Comparison of ENCODE assay signal across 20 cellular contexts in the genomic region with DNA sequence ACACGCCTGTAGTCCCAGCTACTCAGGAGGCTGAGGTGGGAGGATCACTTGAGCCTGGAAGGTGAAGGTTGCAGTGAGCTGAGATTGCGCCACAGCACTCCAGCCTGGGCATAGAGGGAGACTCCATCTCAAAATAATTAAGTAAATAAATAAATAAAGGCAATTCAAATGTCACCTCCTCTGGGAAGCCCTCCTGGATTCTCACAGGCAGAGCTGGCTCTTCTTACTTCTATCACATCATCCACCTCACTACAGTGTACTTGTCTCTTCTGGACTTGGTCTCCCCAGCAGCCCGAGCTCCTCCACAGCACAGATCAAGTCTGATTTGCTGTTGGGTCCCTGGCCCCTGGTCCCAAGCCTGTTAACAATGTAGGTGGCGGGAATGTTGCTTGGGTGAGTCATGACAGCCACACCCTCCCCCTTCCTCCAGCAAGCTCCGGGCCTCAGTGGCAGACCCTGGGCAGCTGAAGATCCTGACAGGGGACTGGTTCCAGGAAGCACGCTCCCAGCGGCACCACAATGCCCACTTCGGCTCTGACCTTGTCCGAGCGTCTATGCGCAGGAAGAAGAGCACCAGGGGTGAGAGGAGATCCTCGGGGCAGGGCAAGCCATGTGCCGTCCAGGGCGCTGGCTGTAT. TPM values are rescaled to one million over a fixed set of nuclear protein-coding genes. Genes with fewer than 3 reads are reported as not detected.
DNase-seq lines count a peak whose midpoint lies in the region; ATAC-seq and TF ChIP-seq lines count a peak whose summit lies in the region.
"Had no signal": no experiment of that assay in that cellular context is flagged by ENCODE, and none has a peak within 500 bp of the region (broad histone marks: within the 10 kb centered on the region; RNA-seq: fewer than 3 reads in every experiment).

No MANE protein-coding gene starts in this region.

- H3K9me3 ChIP-seq in osteoblast (ENCODE audit: low read depth, low read length) (no peaks in the 10 kb centered on the region), Peyer's patch (no peaks in the 10 kb centered on the region)
- H3K9me3 ChIP-seq: HAP-1, left lung, tibial artery had no signal

- peaks cover 42% of the 10 kb centered on the region for H3K36me3 Mint-ChIP-seq in activated naive CD4-positive, alpha-beta T cell treated with anti-CD3 and anti-CD28 coated beads, Interleukin-2, amount 10 ng/mL, durations not matched to agents 7 days and 5 days
- H3K36me3 Mint-ChIP-seq in activated naive CD4-positive, alpha-beta T cell treated with anti-CD3 and anti-CD28 coated beads for 36 hours (ENCODE audit: low read depth) = no peaks in the 10 kb centered on the region

- H3K27me3 Mint-ChIP-seq in activated naive CD4-positive, alpha-beta T cell treated with anti-CD3 and anti-CD28 coated beads, Interleukin-2, amount 10 ng/mL, durations not matched to agents 7 days and 5 days = no peaks in the 10 kb centered on the region
- no peaks in the 10 kb centered on the region for H3K27me3 Mint-ChIP-seq in activated naive CD4-positive, alpha-beta T cell treated with anti-CD3 and anti-CD28 coated beads for 36 hours (ENCODE audit: low read depth)

- H3K27ac Mint-ChIP-seq in activated naive CD4-positive, alpha-beta T cell treated with anti-CD3 and anti-CD28 coated beads, Interleukin-2, amount 10 ng/mL, durations not matched to agents 7 days and 5 days = peak overlapping the region; percentile 24
- no peak overlapping the region for H3K27ac Mint-ChIP-seq in activated naive CD4-positive, alpha-beta T cell treated with anti-CD3 and anti-CD28 coated beads for 36 hours
- H3K27ac Mint-ChIP-seq: activated CD8-positive, alpha-beta T cell treated with anti-CD3 and anti-CD28 coated beads, Interleukin-2, amount 10 ng/mL, durations not matched to agents 7 days and 5 days had no signal

- H4K20me1 ChIP-seq in osteoblast (ENCODE audit: insufficient read depth, low read length) = no peaks in the 10 kb centered on the region

- H3K4me1 ChIP-seq in osteoblast (ENCODE audit: insufficient read depth, low read length) (peaks cover 3% of the 10 kb centered on the region), Peyer's patch (peaks cover 0 to 37% (median 6%) of the 10 kb centered on the region in 4 donors)
- H3K4me1 ChIP-seq: HAP-1, parathyroid adenoma had no signal

- no peak overlapping the region for H3K4me3 ChIP-seq in osteoblast (ENCODE audit: insufficient read depth, low read length)
- H3K4me3 ChIP-seq in Peyer's patch = no peak overlapping the region
- H3K4me3 ChIP-seq: HAP-1, left lung, tibial artery had no signal

- TF ChIP-seq CTCF in osteoblast (IDR thresholded peaks at IDR 0.05; ENCODE audit: extremely low read depth, low read depth, low read length) (no peak), Peyer's patch (IDR thresholded peaks at IDR 0.05) (no peak)

- TF ChIP-seq EP300 in Ishikawa (IDR thresholded peaks at IDR 0.05; ENCODE audit: borderline replicate concordance) = no peak

- intact Hi-C loops in activated naive CD4-positive, alpha-beta T cell treated with anti-CD3 and anti-CD28 coated beads for 36 hours (cut with micrococcal nuclease) = no loop called here
- intact Hi-C loops in sciatic nerve (cut with DNase I) = no loop called here

- no peak overlapping the region for H2AFZ ChIP-seq in osteoblast (ENCODE audit: low read length)
- H2AFZ ChIP-seq: parathyroid adenoma had no signal

- H3K4me2 ChIP-seq in osteoblast (ENCODE audit: insufficient read depth, low read length) = no peak overlapping the region

- peaks cover 42% of the 10 kb centered on the region for H3K4me1 Mint-ChIP-seq in activated naive CD4-positive, alpha-beta T cell treated with anti-CD3 and anti-CD28 coated beads, Interleukin-2, amount 10 ng/mL, durations not matched to agents 7 days and 5 days
- H3K4me1 Mint-ChIP-seq in activated naive CD4-positive, alpha-beta T cell treated with anti-CD3 and anti-CD28 coated beads for 36 hours (ENCODE audit: low read depth) = peaks cover 26% of the 10 kb centered on the region

- no peaks in the 10 kb centered on the region for H3K27me3 ChIP-seq in osteoblast (ENCODE audit: insufficient read depth, low read length)
- H3K27me3 ChIP-seq in Peyer's patch = no peaks in the 10 kb centered on the region

- no peaks in the 10 kb centered on the region for H3K36me3 ChIP-seq in osteoblast (ENCODE audit: insufficient read depth, low read length)
- no peaks in the 10 kb centered on the region for H3K36me3 ChIP-seq in Peyer's patch
- H3K36me3 ChIP-seq: HAP-1, tibial artery had no signal

- no peak overlapping the region for H3K4me3 Mint-ChIP-seq in activated naive CD4-positive, alpha-beta T cell treated with anti-CD3 and anti-CD28 coated beads, Interleukin-2, amount 10 ng/mL, durations not matched to agents 7 days and 5 days
- H3K4me3 Mint-ChIP-seq in activated naive CD4-positive, alpha-beta T cell treated with anti-CD3 and anti-CD28 coated beads for 36 hours = no peak overlapping the region
- H3K4me3 Mint-ChIP-seq: activated CD8-positive, alpha-beta T cell treated with anti-CD3 and anti-CD28 coated beads, Interleukin-2, amount 10 ng/mL, durations not matched to agents 7 days and 5 days had no signal

- ATAC-seq in sciatic nerve = no peak
- ATAC-seq: activated CD8-positive, alpha-beta T cell treated with anti-CD3 and anti-CD28 coated beads, Interleukin-2, amount 10 ng/mL, durations not matched to agents 7 days and 5 days; left lung had no signal

- TF ChIP-seq POLR2A in Peyer's patch (IDR thresholded peaks at IDR 0.05) = no peak

- no peaks in the 10 kb centered on the region for H3K9me3 Mint-ChIP-seq in activated naive CD4-positive, alpha-beta T cell treated with anti-CD3 and anti-CD28 coated beads, Interleukin-2, amount 10 ng/mL, durations not matched to agents 7 days and 5 days
- no peaks in the 10 kb centered on the region for H3K9me3 Mint-ChIP-seq in activated naive CD4-positive, alpha-beta T cell treated with anti-CD3 and anti-CD28 coated beads for 36 hours

- DNase-seq in activated naive CD4-positive, alpha-beta T cell treated with anti-CD3 and anti-CD28 coated beads, Interleukin-2, amount 10 ng/mL, durations not matched to agents 7 days and 5 days = no peak
- DNase-seq in activated naive CD4-positive, alpha-beta T cell treated with anti-CD3 and anti-CD28 coated beads for 36 hours = no peak
- DNase-seq in dermis blood vessel endothelial cell (peak; percentile 25), osteoblast (ENCODE audit: insufficient read length, low spot score, missing footprints) (peak; percentile 73), Peyer's patch (no peak), sciatic nerve (ENCODE audit: low spot score) (no peak), CD1c-positive myeloid dendritic cell (ENCODE audit: extremely low spot score) (no peak)
- DNase-seq: activated CD8-positive, alpha-beta T cell treated with anti-CD3 and anti-CD28 coated beads, Interleukin-2, amount 10 ng/mL, durations not matched to agents 7 days and 5 days; amygdala; DMS53; Kasumi-1; left lung; NCI-H1436 treated with DMSO at 0.1 percent for 48 hours; tibial artery had no signal

- no peak overlapping the region for H3K27ac ChIP-seq in osteoblast (ENCODE audit: low read depth, low read length)
- H3K27ac ChIP-seq in Peyer's patch = no peak overlapping the region
- H3K27ac ChIP-seq: C4-2B, left lung, parathyroid adenoma, tibial artery had no signal

- no peak for TF ChIP-seq RAD21 in Ishikawa (IDR thresholded peaks at IDR 0.05; ENCODE audit: low read depth)

- CTCF ChIA-PET in activated naive CD4-positive, alpha-beta T cell treated with anti-CD3 and anti-CD28 coated beads, Interleukin-2, amount 10 ng/mL, durations not matched to agents 7 days and 5 days (lab: Charles Lee) = interaction anchor here (1.4 kb wide), 1 partner anchor 10 kb away, joined by 10 read pairs; no protein-coding TSS in a partner anchor
- CTCF ChIA-PET in activated naive CD4-positive, alpha-beta T cell treated with anti-CD3 and anti-CD28 coated beads for 36 hours (lab: Charles Lee) = interaction anchor here (0.8 to 4.4 kb wide), 4 partner anchors 9 to 260 kb away, joined by 3 to 37 read pairs (median 10); partner anchors contain the start of gene MAP3K6

- H3K79me2 ChIP-seq in osteoblast (ENCODE audit: insufficient read depth, low read length) = no peaks in the 10 kb centered on the region
- H3K79me2 ChIP-seq: parathyroid adenoma had no signal

TF ChIP-seq in Ishikawa, 13 proteins besides CTCF, POLR2A, EP300 and RAD21:
- peak; percentile 45; the same call in 1 of the 2 replicates for TF ChIP-seq TEAD4 (IDR thresholded peaks at IDR 0.05)
- no peak for TF ChIP-seq YY1 (IDR thresholded peaks at IDR 0.05; ENCODE audit: low read depth)

RNA-seq across cellular contexts. Expression of gene SYTL1, which starts 5.3 kb away (rescaled TPM):
- 10 to 100 TPM; 28.5 to 29.2 TPM for total RNA-seq in activated naive CD4-positive, alpha-beta T cell treated with anti-CD3 and anti-CD28 coated beads for 36 hours
- total RNA-seq in dermis blood vessel endothelial cell (not detected in 2 replicates), osteoblast (under 0.01 TPM in 1 of 2 replicates, not detected in the other), Peyer's patch (10 to 100 TPM in 1 of 4 donors, 1 to 10 TPM in 3; 9.0 to 37.1 (median 9.5) TPM), sciatic nerve (3.5 TPM)
- total RNA-seq: frontal cortex had no signal

RNA-seq across cellular contexts. Expression of gene MAP3K6, which starts 19.7 kb away (rescaled TPM):
- 1 to 10 TPM; 5.2 to 5.3 TPM for total RNA-seq in activated naive CD4-positive, alpha-beta T cell treated with anti-CD3 and anti-CD28 coated beads for 36 hours
- 6.6 and 10.3 TPM in 2 replicates for total RNA-seq in dermis blood vessel endothelial cell
- total RNA-seq in osteoblast = 25.7 and 29.8 TPM in 2 replicates
- 100 to 1,000 TPM in 1 of 4 donors, 10 to 100 TPM in 2, 1 to 10 TPM in 1; 6.3 to 124 (median 34.1) TPM for total RNA-seq in Peyer's patch
- 88.4 TPM for total RNA-seq in sciatic nerve

RNA-seq across cellular contexts. Expression of gene TMEM222, which starts 25.1 kb away (rescaled TPM):
- total RNA-seq in activated naive CD4-positive, alpha-beta T cell treated with anti-CD3 and anti-CD28 coated beads for 36 hours = 10 to 100 TPM; 22.0 to 22.8 TPM
- 23.3 and 34.0 TPM in 2 replicates for total RNA-seq in dermis blood vessel endothelial cell
- 23.9 and 30.4 TPM in 2 replicates for total RNA-seq in osteoblast
- 10 to 100 TPM in 3 of 4 donors, 1 to 10 TPM in 1; 9.9 to 30.8 (median 25.4) TPM for total RNA-seq in Peyer's patch
- total RNA-seq in sciatic nerve = 37.8 TPM

RNA-seq across cellular contexts. Expression of gene FCN3, which starts 27.5 kb away (rescaled TPM):
- not detected for total RNA-seq in activated naive CD4-positive, alpha-beta T cell treated with anti-CD3 and anti-CD28 coated beads for 36 hours
- 0.09 TPM in 1 of 2 replicates, not detected in the other for total RNA-seq in dermis blood vessel endothelial cell
- total RNA-seq in osteoblast = not detected in 2 replicates
- not detected for total RNA-seq in Peyer's patch
- 1.2 TPM for total RNA-seq in sciatic nerve
- total RNA-seq: A673; activated CD8-positive, alpha-beta T cell treated with anti-CD3 and anti-CD28 coated beads, Interleukin-2, amount 10 ng/mL, durations not matched to agents 7 days and 5 days; frontal cortex had no signal

RNA-seq across cellular contexts. Expression of gene CD164L2, which starts 36.0 kb away (rescaled TPM):
- not detected for total RNA-seq in activated naive CD4-positive, alpha-beta T cell treated with anti-CD3 and anti-CD28 coated beads for 36 hours
- total RNA-seq in dermis blood vessel endothelial cell (not detected in 2 replicates), osteoblast (not detected in 2 replicates), Peyer's patch (not detected), sciatic nerve (not detected)
- total RNA-seq: A673; activated CD8-positive, alpha-beta T cell treated with anti-CD3 and anti-CD28 coated beads, Interleukin-2, amount 10 ng/mL, durations not matched to agents 7 days and 5 days; frontal cortex had no signal

Comparison
In these comparisons a context has a peak if more than half of its experiments do, and no peak if none do; other contexts are left out.
1. DNase-seq: peak in dermis blood vessel endothelial cell (single experiment) and osteoblast (single experiment); none in activated naive CD4-positive, alpha-beta T cell treated with anti-CD3 and anti-CD28 coated beads, Interleukin-2, amount 10 ng/mL, durations not matched to agents 7 days and 5 days (single experiment), activated naive CD4-positive, alpha-beta T cell treated with anti-CD3 and anti-CD28 coated beads for 36 hours (single experiment), Peyer's patch (0 of 3), sciatic nerve (single experiment) and CD1c-positive myeloid dendritic cell (single experiment).